Comparison of ENCODE assay signal across 8 cellular contexts in the genomic region with DNA sequence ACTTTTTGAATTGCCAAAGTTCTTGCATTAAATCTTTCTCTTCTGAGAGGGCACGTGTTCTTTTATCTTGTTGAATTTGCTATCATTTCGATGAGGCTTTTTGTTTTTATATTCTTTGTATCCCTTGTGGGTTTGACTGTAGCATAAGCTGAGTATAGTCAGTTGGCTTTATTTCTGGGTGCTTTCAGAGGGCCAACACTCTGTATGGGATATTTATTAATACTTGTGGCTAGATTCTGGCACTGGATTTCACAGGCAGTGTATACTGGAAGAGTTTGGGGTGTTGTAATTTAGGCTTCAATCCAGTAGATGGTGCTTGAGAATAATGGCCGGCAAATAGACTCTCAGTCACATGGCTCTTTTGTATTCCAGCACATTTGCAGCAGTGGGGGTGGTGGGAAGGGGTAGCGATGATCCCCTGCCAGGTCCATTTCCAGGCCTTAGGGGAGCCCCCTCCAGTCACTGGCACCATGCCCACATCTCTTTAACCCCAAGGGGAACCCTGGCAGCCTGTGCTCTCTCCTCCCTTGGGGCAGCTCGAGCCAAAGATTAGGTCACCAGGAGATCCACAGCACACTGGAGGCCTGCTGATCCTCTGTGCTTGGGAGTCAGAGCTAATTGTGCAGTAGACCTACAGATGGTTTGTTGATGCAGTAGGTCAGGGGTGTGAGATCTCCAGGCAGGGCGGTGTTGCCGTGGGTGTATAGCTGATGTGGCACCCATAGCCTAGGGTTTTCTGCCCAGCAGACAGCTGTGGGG.
DNase-seq lines count a peak whose midpoint lies in the region; ATAC-seq and TF ChIP-seq lines count a peak whose summit lies in the region.

No MANE protein-coding gene starts in this region.

- DNase-seq in ELR (ENCODE audit: low read depth) (peak; percentile 63), NCI-H1694 (lab: John Stamatoyannopoulos, UW) (peak; percentile 0), astrocyte of the spinal cord (ENCODE audit: low read depth, low spot score) (peak; percentile 47), kidney epithelial cell (ENCODE audit: low read depth) (no peak), vagina (ENCODE audit: extremely low spot score in 2 of 2) (peak in 1 of 2 donors; percentile 88)
- no peak for DNase-seq in activated CD4-positive, alpha-beta memory T cell treated with anti-CD3 and anti-CD28 coated beads for 36 hours

- H3K9me3 ChIP-seq in vagina: no peaks in the 10 kb centered on the region

- no peaks in the 10 kb centered on the region for H3K27me3 ChIP-seq in kidney epithelial cell (ENCODE audit: control insufficient read depth, insufficient read depth, low read length)
- no peaks in the 10 kb centered on the region for H3K27me3 ChIP-seq in vagina

- no peak for TF ChIP-seq POLR2A in vagina (IDR thresholded peaks at IDR 0.05)

- peak overlapping the region; percentile 27 for H3K27ac ChIP-seq in vagina

- POLR2A ChIA-PET in activated CD4-positive, alpha-beta memory T cell treated with anti-CD3 and anti-CD28 coated beads for 36 hours (lab: Charles Lee): no interaction called here

- H3K9me3 Mint-ChIP-seq in activated CD4-positive, alpha-beta memory T cell treated with anti-CD3 and anti-CD28 coated beads for 36 hours: peaks cover 3% of the 10 kb centered on the region

- no peaks in the 10 kb centered on the region for H3K4me1 ChIP-seq in vagina

- no peak overlapping the region for H3K27ac Mint-ChIP-seq in activated CD4-positive, alpha-beta memory T cell treated with anti-CD3 and anti-CD28 coated beads for 36 hours

- intact Hi-C loops in vagina (cut with DNase I): no loop called here
- intact Hi-C loops in activated CD4-positive, alpha-beta memory T cell treated with anti-CD3 and anti-CD28 coated beads for 36 hours (cut with micrococcal nuclease): no loop called here

- H3K4me3 Mint-ChIP-seq in activated CD4-positive, alpha-beta memory T cell treated with anti-CD3 and anti-CD28 coated beads for 36 hours: no peak overlapping the region

- H3K27me3 Mint-ChIP-seq in activated CD4-positive, alpha-beta memory T cell treated with anti-CD3 and anti-CD28 coated beads for 36 hours: peaks cover 8% of the 10 kb centered on the region

- ATAC-seq in GM18907 (IDR thresholded peaks at IDR 0.05; ENCODE audit: unreplicated experiment) (no peak), HG02938 (IDR thresholded peaks at IDR 0.05; ENCODE audit: unreplicated experiment) (no peak)

- H3K4me3 ChIP-seq in astrocyte of the spinal cord (ENCODE audit: low read depth, low read length) (no peak overlapping the region), kidney epithelial cell (ENCODE audit: low read depth, low read length) (no peak overlapping the region), vagina (no peak overlapping the region)

- H3K36me3 ChIP-seq in kidney epithelial cell (ENCODE audit: control insufficient read depth, insufficient read depth, low read length) (no peaks in the 10 kb centered on the region), vagina (no peaks in the 10 kb centered on the region)

- TF ChIP-seq CTCF in astrocyte of the spinal cord (IDR thresholded peaks at IDR 0.05; ENCODE audit: low read depth, low read length) (peak; percentile 58), kidney epithelial cell (IDR thresholded peaks at IDR 0.05; ENCODE audit: insufficient read depth, low read length, poor library complexity, severe bottlenecking) (peak; percentile 29), vagina (IDR thresholded peaks at IDR 0.05) (peak in 1 of 3 experiments; percentile 4)

- peaks cover 4% of the 10 kb centered on the region for H3K36me3 Mint-ChIP-seq in activated CD4-positive, alpha-beta memory T cell treated with anti-CD3 and anti-CD28 coated beads for 36 hours

- H3K4me1 Mint-ChIP-seq in activated CD4-positive, alpha-beta memory T cell treated with anti-CD3 and anti-CD28 coated beads for 36 hours (ENCODE audit: low read depth): no peaks in the 10 kb centered on the region

- CTCF ChIA-PET in activated CD4-positive, alpha-beta memory T cell treated with anti-CD3 and anti-CD28 coated beads for 36 hours (lab: Charles Lee): interaction anchor here (0.6 to 2.1 kb wide), 3 partner anchors 55 to 331 kb away, joined by 3 to 8 read pairs (median 4); no protein-coding TSS in a partner anchor

- in situ Hi-C loops in astrocyte of the spinal cord (cut with HindIII; ENCODE audit: low sequenced_read_pairs): no loop called here

Comparison
In these comparisons a context has a peak if more than half of its experiments do, and no peak if none do; other contexts are left out.
1. DNase-seq: peak in ELR (single experiment), NCI-H1694 (single experiment) and astrocyte of the spinal cord (single experiment); none in kidney epithelial cell (single experiment) and activated CD4-positive, alpha-beta memory T cell treated with anti-CD3 and anti-CD28 coated beads for 36 hours (single experiment).